Comparison of ENCODE assay signal across 8 cellular contexts in genomic region chr1:17438977-17439249, GRCh38. TPM values are rescaled to one million over a fixed set of nuclear protein-coding genes. Genes with fewer than 3 reads are reported as not detected.
A peak's percentile ranks its signal among the peaks of the same experiment; 100 is the strongest.
DNase-seq lines count a peak whose midpoint lies in the region; TF ChIP-seq lines count a peak whose summit lies in the region.

No MANE protein-coding gene starts in this region.

- H3K27me3 ChIP-seq in iPS DF 6.9 (ENCODE audit: control insufficient read depth, insufficient read depth, low read length), result peaks cover 7% of the 10 kb centered on the region; the same call in 1 of the 2 replicates

- 0 out of 2 replicates have a peak, but pooled peaks cover 4% of the 10 kb centered on the region for H3K36me3 Mint-ChIP-seq in HFFc6 (ENCODE audit: low read depth)
- peaks cover 14% of the 10 kb centered on the region for H3K36me3 Mint-ChIP-seq in activated T-helper 1 cell treated with anti-CD3 and anti-CD28 coated beads, Interleukin-12 subunit alpha, Interleukin-12 subunit beta, Interleukin-2, Interleukin-4 antibody, amounts not matched to agents 30 ng/mL and 10 ng/mL and 1 ng/mL, durations not matched to agents 14 hours and 24 hours and 36 hours (ENCODE audit: low read depth)

- H3K36me3 ChIP-seq in iPS DF 6.9 (ENCODE audit: control insufficient read depth, insufficient read depth, low read length), result peaks cover 9% of the 10 kb centered on the region; the same call in 1 of the 2 replicates

- H3K27ac ChIP-seq in iPS DF 6.9 (ENCODE audit: low read length), result no peak overlapping the region

- peaks cover 11% of the 10 kb centered on the region for H3K4me1 ChIP-seq in iPS DF 6.9 (ENCODE audit: control insufficient read depth, insufficient read depth, low read length)

- intact Hi-C loops in activated T-helper 1 cell treated with anti-CD3 and anti-CD28 coated beads, Interleukin-12 subunit alpha, Interleukin-12 subunit beta, Interleukin-2, Interleukin-4 antibody, amounts not matched to agents 30 ng/mL and 10 ng/mL and 1 ng/mL, durations not matched to agents 14 hours and 24 hours and 36 hours (cut with micrococcal nuclease), result loop anchor here (1.0 to 10.0 kb wide), 3 partner anchors 18 to 1914 kb away; partner anchors contain the start of genes CASP9, DNAJC16 and SDHB

- H3K4me1 Mint-ChIP-seq in HFFc6 (ENCODE audit: low read depth), result peaks cover 49% of the 10 kb centered on the region
- H3K4me1 Mint-ChIP-seq in activated T-helper 1 cell treated with anti-CD3 and anti-CD28 coated beads, Interleukin-12 subunit alpha, Interleukin-12 subunit beta, Interleukin-2, Interleukin-4 antibody, amounts not matched to agents 30 ng/mL and 10 ng/mL and 1 ng/mL, durations not matched to agents 14 hours and 24 hours and 36 hours (ENCODE audit: low read depth), result peaks cover 40% of the 10 kb centered on the region

- peak overlapping the region; percentile 81 for H3K27ac Mint-ChIP-seq in HFFc6
- H3K27ac Mint-ChIP-seq in activated T-helper 1 cell treated with anti-CD3 and anti-CD28 coated beads, Interleukin-12 subunit alpha, Interleukin-12 subunit beta, Interleukin-2, Interleukin-4 antibody, amounts not matched to agents 30 ng/mL and 10 ng/mL and 1 ng/mL, durations not matched to agents 14 hours and 24 hours and 36 hours, result peak overlapping the region; percentile 98

- peak overlapping the region; percentile 96 for H3K4me3 Mint-ChIP-seq in HFFc6
- peak overlapping the region; percentile 94 for H3K4me3 Mint-ChIP-seq in activated T-helper 1 cell treated with anti-CD3 and anti-CD28 coated beads, Interleukin-12 subunit alpha, Interleukin-12 subunit beta, Interleukin-2, Interleukin-4 antibody, amounts not matched to agents 30 ng/mL and 10 ng/mL and 1 ng/mL, durations not matched to agents 14 hours and 24 hours and 36 hours

- TF ChIP-seq CTCF in HFFc6 (IDR thresholded peaks at IDR 0.05), result no peak

- DNase-seq in HFFc6 (no peak), iPS DF 6.9 (ENCODE audit: low read depth, low spot score) (no peak), A172 (ENCODE audit: low spot score) (no peak), NCI-H526 treated with DMSO at 0.1 percent for 48 hours (lab: John Stamatoyannopoulos, UW) (no peak), NCI-H2171 (lab: John Stamatoyannopoulos, UW) (no peak), COLO668 (lab: John Stamatoyannopoulos, UW; ENCODE audit: unreplicated experiment) (no peak)
- DNase-seq in activated T-helper 1 cell treated with anti-CD3 and anti-CD28 coated beads, Interleukin-12 subunit alpha, Interleukin-12 subunit beta, Interleukin-2, Interleukin-4 antibody, amounts not matched to agents 30 ng/mL and 10 ng/mL and 1 ng/mL, durations not matched to agents 14 hours and 24 hours and 36 hours (ENCODE audit: low spot score), result no peak
- DNase-seq in stimulated activated CD4-positive, alpha-beta T cell treated with anti-CD3 and anti-CD28 coated beads, Interleukin-1b, Interleukin-23, amount 100 ng/mL, for 48 hours, result peak; percentile 7

- peak overlapping the region; percentile 63 for H3K4me3 ChIP-seq in iPS DF 6.9 (ENCODE audit: low read length)

- H3K27me3 Mint-ChIP-seq in HFFc6 (ENCODE audit: insufficient read depth), result no peaks in the 10 kb centered on the region
- H3K27me3 Mint-ChIP-seq in activated T-helper 1 cell treated with anti-CD3 and anti-CD28 coated beads, Interleukin-12 subunit alpha, Interleukin-12 subunit beta, Interleukin-2, Interleukin-4 antibody, amounts not matched to agents 30 ng/mL and 10 ng/mL and 1 ng/mL, durations not matched to agents 14 hours and 24 hours and 36 hours (ENCODE audit: insufficient read depth), result no peaks in the 10 kb centered on the region

- H3K9me3 ChIP-seq in iPS DF 6.9 (ENCODE audit: control insufficient read depth, insufficient read depth, low read length), result no peaks in the 10 kb centered on the region

- H3K9me3 Mint-ChIP-seq in HFFc6, result no peaks in the 10 kb centered on the region
- no peaks in the 10 kb centered on the region for H3K9me3 Mint-ChIP-seq in activated T-helper 1 cell treated with anti-CD3 and anti-CD28 coated beads, Interleukin-12 subunit alpha, Interleukin-12 subunit beta, Interleukin-2, Interleukin-4 antibody, amounts not matched to agents 30 ng/mL and 10 ng/mL and 1 ng/mL, durations not matched to agents 14 hours and 24 hours and 36 hours

- no CpG with 5 or more reads among the region's 19 CpGs for WGBS in iPS DF 6.9 (ENCODE audit: insufficient coverage, insufficient read length)

RNA-seq across cellular contexts. Expression of gene RCC2, which starts 0.6 kb away (rescaled TPM):
- 10 to 100 TPM; 36.0 to 43.8 (median 38.0) TPM for total RNA-seq in HFFc6 (2021; fragmentation: NEBNext Ultra II Directional; extraction: Animal tissue kit (Norgen Biotek cat#: 25700))
- 238 and 246 TPM in 2 replicates for total RNA-seq in activated T-helper 1 cell treated with anti-CD3 and anti-CD28 coated beads, Interleukin-12 subunit alpha, Interleukin-12 subunit beta, Interleukin-2, Interleukin-4 antibody, amounts not matched to agents 30 ng/mL and 10 ng/mL and 1 ng/mL, durations not matched to agents 14 hours and 24 hours and 36 hours
- total RNA-seq in A172 (2014; rRNA removed; shearing (Covaris generic)), result 37.6 and 43.6 TPM in 2 replicates
